ENCODE assay signal across 2 cellular contexts in genomic region chr11:4493480-4493818, GRCh38.
TF ChIP-seq lines count a peak whose summit lies in the region.

No MANE protein-coding gene starts in this region.

TF ChIP-seq in liver, 16 proteins besides CTCF, POLR2A, EP300 and RAD21:
- TF ChIP-seq FOXA2 (IDR thresholded peaks at IDR 0.05), result no peak
- no peak for TF ChIP-seq REST (IDR thresholded peaks at IDR 0.05)
- TF ChIP-seq HNF4A (conservative IDR thresholded peaks at IDR 0.05), result no peak
- TF ChIP-seq JUND (IDR thresholded peaks at IDR 0.05), result no peak
- TF ChIP-seq, protein P1, sequence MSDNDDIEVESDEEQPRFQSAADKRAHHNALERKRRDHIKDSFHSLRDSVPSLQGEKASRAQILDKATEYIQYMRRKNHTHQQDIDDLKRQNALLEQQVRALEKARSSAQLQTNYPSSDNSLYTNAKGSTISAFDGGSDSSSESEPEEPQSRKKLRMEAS (IDR thresholded peaks at IDR 0.05), result no peak

TF ChIP-seq in HepG2, 621 proteins besides CTCF, POLR2A, EP300 and RAD21:
- no peak for TF ChIP-seq GTF3A (CRISPR knock-in tag; conservative IDR thresholded peaks at IDR 0.05)
- no peak for TF ChIP-seq ZNF749 (CRISPR knock-in tag; IDR thresholded peaks at IDR 0.05; ENCODE audit: borderline replicate concordance)
- no peak for TF ChIP-seq ZNF660 (CRISPR knock-in tag; IDR thresholded peaks at IDR 0.05; ENCODE audit: borderline replicate concordance, low read depth)
- no peak for TF ChIP-seq EHMT2 (IDR thresholded peaks at IDR 0.05; ENCODE audit: borderline replicate concordance, low read depth, low read length)
- TF ChIP-seq ZSCAN21 (CRISPR knock-in tag; IDR thresholded peaks at IDR 0.05; ENCODE audit: borderline replicate concordance), result no peak
- no peak for TF ChIP-seq RXRB (CRISPR knock-in tag; IDR thresholded peaks at IDR 0.05; ENCODE audit: borderline replicate concordance)
- no peak for TF ChIP-seq PRPF4 (IDR thresholded peaks at IDR 0.05; ENCODE audit: low read depth, low read length, poor library complexity, severe bottlenecking)
- no peak for TF ChIP-seq CREM (IDR thresholded peaks at IDR 0.05)
- TF ChIP-seq CREM (CRISPR knock-in tag; IDR thresholded peaks at IDR 0.05), result no peak
- TF ChIP-seq RCOR2 (CRISPR knock-in tag; IDR thresholded peaks at IDR 0.05), result no peak
- TF ChIP-seq, protein P2, sequence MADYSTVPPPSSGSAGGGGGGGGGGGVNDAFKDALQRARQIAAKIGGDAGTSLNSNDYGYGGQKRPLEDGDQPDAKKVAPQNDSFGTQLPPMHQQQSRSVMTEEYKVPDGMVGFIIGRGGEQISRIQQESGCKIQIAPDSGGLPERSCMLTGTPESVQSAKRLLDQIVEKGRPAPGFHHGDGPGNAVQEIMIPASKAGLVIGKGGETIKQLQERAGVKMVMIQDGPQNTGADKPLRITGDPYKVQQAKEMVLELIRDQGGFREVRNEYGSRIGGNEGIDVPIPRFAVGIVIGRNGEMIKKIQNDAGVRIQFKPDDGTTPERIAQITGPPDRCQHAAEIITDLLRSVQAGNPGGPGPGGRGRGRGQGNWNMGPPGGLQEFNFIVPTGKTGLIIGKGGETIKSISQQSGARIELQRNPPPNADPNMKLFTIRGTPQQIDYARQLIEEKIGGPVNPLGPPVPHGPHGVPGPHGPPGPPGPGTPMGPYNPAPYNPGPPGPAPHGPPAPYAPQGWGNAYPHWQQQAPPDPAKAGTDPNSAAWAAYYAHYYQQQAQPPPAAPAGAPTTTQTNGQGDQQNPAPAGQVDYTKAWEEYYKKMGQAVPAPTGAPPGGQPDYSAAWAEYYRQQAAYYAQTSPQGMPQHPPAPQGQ (CRISPR knock-in tag; IDR thresholded peaks at IDR 0.05; ENCODE audit: borderline replicate concordance), result no peak
- TF ChIP-seq, protein P3, sequence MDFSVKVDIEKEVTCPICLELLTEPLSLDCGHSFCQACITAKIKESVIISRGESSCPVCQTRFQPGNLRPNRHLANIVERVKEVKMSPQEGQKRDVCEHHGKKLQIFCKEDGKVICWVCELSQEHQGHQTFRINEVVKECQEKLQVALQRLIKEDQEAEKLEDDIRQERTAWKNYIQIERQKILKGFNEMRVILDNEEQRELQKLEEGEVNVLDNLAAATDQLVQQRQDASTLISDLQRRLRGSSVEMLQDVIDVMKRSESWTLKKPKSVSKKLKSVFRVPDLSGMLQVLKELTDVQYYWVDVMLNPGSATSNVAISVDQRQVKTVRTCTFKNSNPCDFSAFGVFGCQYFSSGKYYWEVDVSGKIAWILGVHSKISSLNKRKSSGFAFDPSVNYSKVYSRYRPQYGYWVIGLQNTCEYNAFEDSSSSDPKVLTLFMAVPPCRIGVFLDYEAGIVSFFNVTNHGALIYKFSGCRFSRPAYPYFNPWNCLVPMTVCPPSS (IDR thresholded peaks at IDR 0.05), result no peak
- TF ChIP-seq, protein P4, sequence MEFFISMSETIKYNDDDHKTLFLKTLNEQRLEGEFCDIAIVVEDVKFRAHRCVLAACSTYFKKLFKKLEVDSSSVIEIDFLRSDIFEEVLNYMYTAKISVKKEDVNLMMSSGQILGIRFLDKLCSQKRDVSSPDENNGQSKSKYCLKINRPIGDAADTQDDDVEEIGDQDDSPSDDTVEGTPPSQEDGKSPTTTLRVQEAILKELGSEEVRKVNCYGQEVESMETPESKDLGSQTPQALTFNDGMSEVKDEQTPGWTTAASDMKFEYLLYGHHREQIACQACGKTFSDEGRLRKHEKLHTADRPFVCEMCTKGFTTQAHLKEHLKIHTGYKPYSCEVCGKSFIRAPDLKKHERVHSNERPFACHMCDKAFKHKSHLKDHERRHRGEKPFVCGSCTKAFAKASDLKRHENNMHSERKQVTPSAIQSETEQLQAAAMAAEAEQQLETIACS (CRISPR knock-in tag; IDR thresholded peaks at IDR 0.05), result no peak
- TF ChIP-seq ARNTL (CRISPR knock-in tag; IDR thresholded peaks at IDR 0.05), result no peak
- no peak for TF ChIP-seq ZNF567 (CRISPR knock-in tag; IDR thresholded peaks at IDR 0.05; ENCODE audit: borderline replicate concordance)
- TF ChIP-seq, protein P5, sequence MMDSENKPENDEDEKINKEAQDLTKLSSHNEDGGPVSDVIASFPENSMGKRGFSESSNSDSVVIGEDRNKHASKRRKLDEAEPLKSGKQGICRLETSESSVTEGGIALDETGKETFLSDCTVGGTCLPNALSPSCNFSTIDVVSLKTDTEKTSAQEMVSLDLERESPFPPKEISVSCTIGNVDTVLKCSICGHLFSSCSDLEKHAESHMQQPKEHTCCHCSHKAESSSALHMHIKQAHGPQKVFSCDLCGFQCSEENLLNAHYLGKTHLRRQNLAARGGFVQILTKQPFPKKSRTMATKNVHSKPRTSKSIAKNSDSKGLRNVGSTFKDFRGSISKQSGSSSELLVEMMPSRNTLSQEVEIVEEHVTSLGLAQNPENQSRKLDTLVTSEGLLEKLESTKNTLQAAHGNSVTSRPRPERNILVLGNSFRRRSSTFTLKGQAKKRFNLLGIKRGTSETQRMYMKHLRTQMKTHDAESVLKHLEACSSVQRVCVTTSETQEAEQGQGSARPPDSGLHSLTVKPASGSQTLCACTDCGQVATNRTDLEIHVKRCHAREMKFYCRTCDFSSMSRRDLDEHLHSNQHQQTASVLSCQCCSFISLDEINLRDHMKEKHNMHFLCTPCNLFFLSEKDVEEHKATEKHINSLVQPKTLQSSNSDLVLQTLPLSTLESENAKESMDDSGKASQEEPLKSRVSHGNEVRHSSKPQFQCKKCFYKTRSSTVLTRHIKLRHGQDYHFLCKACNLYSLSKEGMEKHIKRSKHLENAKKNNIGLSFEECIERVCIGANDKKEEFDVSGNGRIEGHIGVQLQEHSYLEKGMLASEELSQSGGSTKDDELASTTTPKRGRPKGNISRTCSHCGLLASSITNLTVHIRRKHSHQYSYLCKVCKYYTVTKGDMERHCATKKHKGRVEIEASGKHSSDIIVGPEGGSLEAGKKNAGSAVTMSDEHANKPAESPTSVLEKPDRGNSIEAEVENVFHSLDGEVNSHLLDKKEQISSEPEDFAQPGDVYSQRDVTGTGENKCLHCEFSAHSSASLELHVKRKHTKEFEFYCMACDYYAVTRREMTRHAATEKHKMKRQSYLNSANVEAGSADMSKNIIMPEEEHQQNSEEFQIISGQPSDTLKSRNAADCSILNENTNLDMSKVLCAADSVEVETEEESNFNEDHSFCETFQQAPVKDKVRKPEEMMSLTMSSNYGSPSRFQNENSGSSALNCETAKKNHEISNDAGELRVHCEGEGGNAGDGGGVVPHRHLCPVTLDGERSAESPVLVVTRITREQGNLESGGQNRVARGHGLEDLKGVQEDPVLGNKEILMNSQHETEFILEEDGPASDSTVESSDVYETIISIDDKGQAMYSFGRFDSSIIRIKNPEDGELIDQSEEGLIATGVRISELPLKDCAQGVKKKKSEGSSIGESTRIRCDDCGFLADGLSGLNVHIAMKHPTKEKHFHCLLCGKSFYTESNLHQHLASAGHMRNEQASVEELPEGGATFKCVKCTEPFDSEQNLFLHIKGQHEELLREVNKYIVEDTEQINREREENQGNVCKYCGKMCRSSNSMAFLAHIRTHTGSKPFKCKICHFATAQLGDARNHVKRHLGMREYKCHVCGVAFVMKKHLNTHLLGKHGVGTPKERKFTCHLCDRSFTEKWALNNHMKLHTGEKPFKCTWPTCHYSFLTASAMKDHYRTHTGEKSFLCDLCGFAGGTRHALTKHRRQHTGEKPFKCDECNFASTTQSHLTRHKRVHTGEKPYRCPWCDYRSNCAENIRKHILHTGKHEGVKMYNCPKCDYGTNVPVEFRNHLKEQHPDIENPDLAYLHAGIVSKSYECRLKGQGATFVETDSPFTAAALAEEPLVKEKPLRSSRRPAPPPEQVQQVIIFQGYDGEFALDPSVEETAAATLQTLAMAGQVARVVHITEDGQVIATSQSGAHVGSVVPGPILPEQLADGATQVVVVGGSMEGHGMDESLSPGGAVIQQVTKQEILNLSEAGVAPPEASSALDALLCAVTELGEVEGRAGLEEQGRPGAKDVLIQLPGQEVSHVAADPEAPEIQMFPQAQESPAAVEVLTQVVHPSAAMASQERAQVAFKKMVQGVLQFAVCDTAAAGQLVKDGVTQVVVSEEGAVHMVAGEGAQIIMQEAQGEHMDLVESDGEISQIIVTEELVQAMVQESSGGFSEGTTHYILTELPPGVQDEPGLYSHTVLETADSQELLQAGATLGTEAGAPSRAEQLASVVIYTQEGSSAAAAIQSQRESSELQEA (CRISPR knock-in tag; IDR thresholded peaks at IDR 0.05; ENCODE audit: not compliant biosample characterization), result no peak
- TF ChIP-seq POLR2AphosphoS2 (IDR thresholded peaks at IDR 0.05; ENCODE audit: low read depth, low read length), result no peak
- no peak for TF ChIP-seq MTF1 (CRISPR knock-in tag; IDR thresholded peaks at IDR 0.05)
- no peak for TF ChIP-seq RFX3 (CRISPR knock-in tag; IDR thresholded peaks at IDR 0.05)
